Comparison of ENCODE assay signal across 1 cellular context in the genomic region with DNA sequence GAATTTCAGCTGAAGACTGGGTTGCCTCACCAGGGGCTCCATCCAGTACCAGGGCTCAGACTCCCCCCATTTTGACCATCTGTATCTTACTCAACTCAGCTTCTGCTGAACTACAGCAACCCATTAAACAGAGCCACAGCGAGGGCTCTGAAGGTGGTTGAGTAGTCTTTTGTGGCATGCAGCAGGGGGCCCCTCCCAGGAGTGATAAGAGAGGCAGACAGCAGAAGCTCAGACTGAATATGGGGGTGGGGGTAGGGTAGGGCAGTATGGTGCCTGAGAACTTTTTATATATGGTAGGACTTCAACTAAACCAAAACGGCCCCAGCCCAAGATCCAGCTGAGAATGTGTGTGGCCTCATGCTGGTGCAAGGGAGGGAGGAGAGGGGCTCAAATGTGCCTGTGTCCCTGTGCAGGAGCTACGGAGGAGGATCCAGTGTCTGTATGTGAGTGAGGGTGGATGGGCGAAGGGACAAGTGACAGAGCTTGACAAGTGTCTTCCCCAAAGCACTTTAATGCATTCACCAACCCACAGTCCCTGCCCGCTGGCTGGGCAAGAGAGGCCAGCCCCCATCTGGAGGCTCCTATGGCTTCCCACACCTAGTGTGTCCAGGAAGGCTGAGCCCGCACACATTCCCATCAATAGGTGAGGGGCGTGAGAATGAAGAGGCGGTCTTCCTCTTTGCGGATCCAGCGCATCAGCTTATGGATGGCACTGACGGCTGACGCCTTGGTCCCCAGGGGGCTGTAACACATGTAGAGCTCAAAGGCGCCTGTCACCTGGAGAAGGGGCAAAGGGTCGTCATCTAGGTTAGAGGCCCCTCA.
A peak's percentile ranks its signal among the peaks of the same experiment; 100 is the strongest.
TF ChIP-seq lines count a peak whose summit lies in the region.

No MANE protein-coding gene starts in this region.

TF ChIP-seq in K562, 482 proteins besides CTCF, POLR2A, EP300 and RAD21:
- TF ChIP-seq, protein P1, sequence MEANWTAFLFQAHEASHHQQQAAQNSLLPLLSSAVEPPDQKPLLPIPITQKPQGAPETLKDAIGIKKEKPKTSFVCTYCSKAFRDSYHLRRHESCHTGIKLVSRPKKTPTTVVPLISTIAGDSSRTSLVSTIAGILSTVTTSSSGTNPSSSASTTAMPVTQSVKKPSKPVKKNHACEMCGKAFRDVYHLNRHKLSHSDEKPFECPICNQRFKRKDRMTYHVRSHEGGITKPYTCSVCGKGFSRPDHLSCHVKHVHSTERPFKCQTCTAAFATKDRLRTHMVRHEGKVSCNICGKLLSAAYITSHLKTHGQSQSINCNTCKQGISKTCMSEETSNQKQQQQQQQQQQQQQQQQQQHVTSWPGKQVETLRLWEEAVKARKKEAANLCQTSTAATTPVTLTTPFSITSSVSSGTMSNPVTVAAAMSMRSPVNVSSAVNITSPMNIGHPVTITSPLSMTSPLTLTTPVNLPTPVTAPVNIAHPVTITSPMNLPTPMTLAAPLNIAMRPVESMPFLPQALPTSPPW (CRISPR knock-in tag; IDR thresholded peaks at IDR 0.05), result 0 out of 2 replicates have a peak, but pooled peaks have one; percentile 25
- no peak for TF ChIP-seq TEAD2 (tag; IDR thresholded peaks at IDR 0.05)
- TF ChIP-seq, protein P2, sequence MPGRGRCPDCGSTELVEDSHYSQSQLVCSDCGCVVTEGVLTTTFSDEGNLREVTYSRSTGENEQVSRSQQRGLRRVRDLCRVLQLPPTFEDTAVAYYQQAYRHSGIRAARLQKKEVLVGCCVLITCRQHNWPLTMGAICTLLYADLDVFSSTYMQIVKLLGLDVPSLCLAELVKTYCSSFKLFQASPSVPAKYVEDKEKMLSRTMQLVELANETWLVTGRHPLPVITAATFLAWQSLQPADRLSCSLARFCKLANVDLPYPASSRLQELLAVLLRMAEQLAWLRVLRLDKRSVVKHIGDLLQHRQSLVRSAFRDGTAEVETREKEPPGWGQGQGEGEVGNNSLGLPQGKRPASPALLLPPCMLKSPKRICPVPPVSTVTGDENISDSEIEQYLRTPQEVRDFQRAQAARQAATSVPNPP (IDR thresholded peaks at IDR 0.05; ENCODE audit: borderline replicate concordance, insufficient read depth, insufficient read length), result no peak
